ENCODE assay signal across 13 cellular contexts in genomic region chr1:37020653-37021277, GRCh38. TPM values are rescaled to one million over a fixed set of nuclear protein-coding genes. Genes with fewer than 3 reads are reported as not detected.
DNase-seq lines count a peak whose midpoint lies in the region; ATAC-seq and TF ChIP-seq lines count a peak whose summit lies in the region.
"Had no signal": no experiment of that assay in that cellular context is flagged by ENCODE, and none has a peak within 500 bp of the region (broad histone marks: within the 10 kb centered on the region; RNA-seq: fewer than 3 reads in every experiment).

No MANE protein-coding gene starts in this region.

- H3K27me3 ChIP-seq in DOHH2 (ENCODE audit: control insufficient read depth, low read length), result no peaks in the 10 kb centered on the region
- peaks cover 14% of the 10 kb centered on the region; the same call in 1 of the 2 replicates for H3K27me3 ChIP-seq in HCT116 (ENCODE audit: insufficient read depth, low read length)

- no peaks in the 10 kb centered on the region for H3F3A ChIP-seq in DOHH2 (ENCODE audit: control insufficient read depth, insufficient read depth)

- intact Hi-C loops in HCT116 (cut with micrococcal nuclease), result loop anchor here (10.0 kb wide), 1 partner anchor 414 kb away; no protein-coding TSS in a partner anchor

- POLR2A ChIA-PET in HCT116 (lab: Charles Lee), result no interaction called here

- H2AFZ ChIP-seq in HCT116 (ENCODE audit: low read depth, low read length, poor library complexity, severe bottlenecking), result no peak overlapping the region

- peak; percentile 42 for TF ChIP-seq CTCF in DOHH2 (IDR thresholded peaks at IDR 0.05; ENCODE audit: low read depth, low read length, poor library complexity, severe bottlenecking)
- TF ChIP-seq CTCF in HCT116 (IDR thresholded peaks at IDR 0.05 in 2 of 3, conservative IDR thresholded peaks at IDR 0.05 in 1 of 3; ENCODE audit: borderline replicate concordance in 1 of 3, insufficient read depth in 1 of 3, low read depth in 2 of 3, low read length in 2 of 3), result peak in 2 of 3 experiments; percentile 17 to 30; a peak in 1 of 6 replicates

- H3K79me2 ChIP-seq in DOHH2 (ENCODE audit: control insufficient read depth, low read length) (no peaks in the 10 kb centered on the region), HCT116 (ENCODE audit: insufficient read depth, low read length) (no peaks in the 10 kb centered on the region)

- H3K4me1 ChIP-seq in DOHH2 (ENCODE audit: control insufficient read depth, low read length) (no peaks in the 10 kb centered on the region), HCT116 (ENCODE audit: control insufficient read depth in 1 of 2, insufficient read depth in 2 of 2, low read length in 2 of 2) (no peaks in the 10 kb centered on the region)
- H3K4me1 ChIP-seq: esophagus muscularis mucosa, stomach had no signal

- H3K9ac ChIP-seq in HCT116 (ENCODE audit: low read length), result no peak overlapping the region

- H3K9me2 ChIP-seq in DOHH2 (replicated peaks; ENCODE audit: control insufficient read depth, low read length) (no peaks in the 10 kb centered on the region), HCT116 (ENCODE audit: insufficient read depth) (no peaks in the 10 kb centered on the region)

- H3K27ac ChIP-seq in DOHH2 (ENCODE audit: low read depth, low read length), result no peak overlapping the region
- no peak overlapping the region for H3K27ac ChIP-seq in HCT116 (ENCODE audit: low read depth, low read length)
- H3K27ac ChIP-seq: esophagus muscularis mucosa, stomach had no signal

- no peak overlapping the region for H3K4me3 ChIP-seq in DOHH2 (ENCODE audit: low read length)
- H3K4me3 ChIP-seq in HCT116 (replicated peaks in 1 of 2; ENCODE audit: low read depth in 1 of 2, low read length in 2 of 2), result no peak overlapping the region
- H3K4me3 ChIP-seq: esophagus muscularis mucosa, stomach had no signal

- CTCF ChIA-PET in HCT116 (lab: Charles Lee), result no interaction called here

- TF ChIP-seq RAD21 in HCT116 (IDR thresholded peaks at IDR 0.05; ENCODE audit: low read depth), result 0 out of 2 replicates have a peak, but pooled peaks have one; percentile 21

- RAD21 ChIA-PET in HCT116 (lab: Charles Lee; ENCODE audit: low non-redundant PET in 1 of 2, low total read pairs in 2 of 2, uncharacterized antibody in 2 of 2, unreplicated experiment in 2 of 2), result no interaction called here

- no peak for ATAC-seq in HCT116
- no peak for ATAC-seq in HG03045 (IDR thresholded peaks at IDR 0.05; ENCODE audit: unreplicated experiment)
- ATAC-seq in HG02571 (IDR thresholded peaks at IDR 0.05; ENCODE audit: unreplicated experiment), result no peak
- ATAC-seq in GM21619 (IDR thresholded peaks at IDR 0.05; ENCODE audit: unreplicated experiment), result no peak

- H3K4me2 ChIP-seq in DOHH2 (ENCODE audit: low read length) (no peak overlapping the region), HCT116 (ENCODE audit: low read length) (no peak overlapping the region)

- BruUV-seq in HCT116 (replicated peaks; lab: Mats Ljungman, UMichigan), result no TSS peak

- H3K9me3 ChIP-seq in DOHH2 (ENCODE audit: control insufficient read depth, insufficient read depth, low read length) (no peaks in the 10 kb centered on the region), HCT116 (ENCODE audit: control insufficient read depth in 1 of 2, insufficient read depth in 1 of 2, low read depth in 1 of 2, low read length in 2 of 2) (no peaks in the 10 kb centered on the region)
- H3K9me3 ChIP-seq: esophagus muscularis mucosa had no signal

- DNase-seq in HCT116 (ENCODE audit: low read depth, low spot score) (no peak), SK-MEL-5 (ENCODE audit: low read depth, low spot score) (peak; percentile 13), islet precursor cell (peak; percentile 77), NCI-H187 (lab: John Stamatoyannopoulos, UW) (no peak)
- DNase-seq: DMS79 treated with DMSO at 0.1 percent for 48 hours, NCI-H2029 treated with DMSO at 0.1 percent for 48 hours, stomach had no signal

- in situ Hi-C loops in SK-MEL-5 (cut with HindIII; ENCODE audit: low pct_unique_long_range_greater_than_20kb, low sequenced_read_pairs), result no loop called here

- H4K20me1 ChIP-seq in DOHH2 (ENCODE audit: control insufficient read depth, insufficient read depth, low read depth, low read length), result no peaks in the 10 kb centered on the region
- no peaks in the 10 kb centered on the region for H4K20me1 ChIP-seq in HCT116 (ENCODE audit: insufficient read depth)

- TF ChIP-seq POLR2A in HCT116 (IDR thresholded peaks at IDR 0.05; ENCODE audit: borderline replicate concordance, extremely low read depth, insufficient read depth, insufficient read length), result no peak

- no peaks in the 10 kb centered on the region for H3K36me3 ChIP-seq in DOHH2 (ENCODE audit: control insufficient read depth, low read length)
- H3K36me3 ChIP-seq in HCT116 (ENCODE audit: control insufficient read depth in 1 of 2, insufficient read depth in 2 of 2, low read length in 2 of 2), result no peaks in the 10 kb centered on the region
- H3K36me3 ChIP-seq: esophagus muscularis mucosa, stomach had no signal

TF ChIP-seq in HCT116, 20 proteins besides CTCF, POLR2A, EP300 and RAD21:
- no peak for TF ChIP-seq TCF7L2 (IDR thresholded peaks at IDR 0.05; ENCODE audit: borderline replicate concordance, extremely low read depth, insufficient read depth, insufficient read length)
- TF ChIP-seq FOSL1 (IDR thresholded peaks at IDR 0.05; ENCODE audit: low read depth), result no peak
- peak; percentile 91 for TF ChIP-seq REST (IDR thresholded peaks at IDR 0.05; ENCODE audit: low read depth)

RNA-seq across cellular contexts. Expression of gene GRIK3, which starts 13.6 kb away (rescaled TPM):
- total RNA-seq in HCT116 (2021; ENCODE audit: unreplicated experiment), result not detected
- not detected in 2 replicates for polyA plus RNA-seq in HCT116 (2012)
- 0.05 TPM in 1 of 2 replicates, not detected in the other for total RNA-seq in SK-MEL-5 (2014; rRNA removed; shearing (Covaris generic))
- 0.05 TPM in 1 of 2 replicates, not detected in the other for polyA plus RNA-seq in SK-MEL-5 (2015; cell fraction: cytosol; rRNA removed)
- 0.04 TPM in 1 of 2 replicates, not detected in the other for polyA plus RNA-seq in SK-MEL-5 (2015; cell fraction: nucleus; rRNA removed)
- polyA plus RNA-seq: keratinocyte had no signal

Comparison
In these comparisons a context has a peak if more than half of its experiments do, and no peak if none do; other contexts are left out.
1. DNase-seq: peak in SK-MEL-5 (single experiment) and islet precursor cell (single experiment); none in HCT116 (single experiment) and NCI-H187 (0 of 2).